ENCODE assay signal across 1 cellular context in the genomic region with DNA sequence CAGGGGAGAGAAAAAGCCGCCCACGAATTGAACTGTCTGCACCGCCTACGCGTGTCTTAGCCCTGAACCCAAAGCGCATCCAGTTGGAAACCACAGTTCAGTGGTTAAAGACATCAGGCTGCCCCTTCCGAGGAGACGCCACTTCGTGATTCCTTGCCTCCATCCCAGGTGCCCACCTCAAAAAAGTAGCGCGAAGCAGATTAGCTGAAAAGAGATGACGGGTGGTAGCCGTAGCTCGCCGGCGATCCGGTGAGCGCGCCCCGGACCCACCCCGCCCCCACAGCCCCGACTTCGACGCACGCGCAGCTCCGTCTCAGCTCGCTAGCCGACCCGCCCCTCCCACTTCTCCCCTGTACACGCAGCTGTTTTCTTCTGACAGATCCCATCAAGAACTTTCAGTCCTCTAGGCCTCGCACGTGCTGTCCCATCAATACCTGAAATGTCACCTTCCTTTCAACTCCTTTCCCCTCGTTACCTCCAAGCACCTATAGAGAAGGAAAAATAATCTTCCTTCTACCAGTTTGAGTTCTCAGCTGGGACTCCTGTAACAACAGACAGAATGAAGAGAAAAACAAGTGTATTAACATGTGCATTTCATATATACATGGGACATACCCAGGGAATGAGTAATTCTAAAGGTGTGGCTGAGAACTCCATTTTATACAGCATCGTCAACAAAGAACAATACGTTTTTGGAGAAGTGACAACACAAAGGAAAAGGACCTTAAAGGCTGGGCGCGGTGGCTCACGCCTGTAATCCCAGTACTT.
A peak's percentile ranks its signal among the peaks of the same experiment; 100 is the strongest.
TF ChIP-seq lines count a peak whose summit lies in the region.

No MANE protein-coding gene starts in this region.

TF ChIP-seq in GM12878, 131 proteins besides CTCF, POLR2A, EP300 and RAD21 (continues in another document):
- TF ChIP-seq ZSCAN29 (IDR thresholded peaks at IDR 0.05) (no peak), STAT3 (IDR thresholded peaks at IDR 0.05; ENCODE audit: low read depth, low read length) (no peak), ZNF274 (IDR thresholded peaks at IDR 0.05; ENCODE audit: insufficient read depth, insufficient read length) (no peak), HCFC1 (IDR thresholded peaks at IDR 0.05; ENCODE audit: low read length) (no peak), DPF2 (IDR thresholded peaks at IDR 0.05) (peak; percentile 56; the same call in 1 of the 2 replicates), SKIL (IDR thresholded peaks at IDR 0.05; ENCODE audit: low read depth, poor library complexity, severe bottlenecking) (no peak), MEF2B (IDR thresholded peaks at IDR 0.05; ENCODE audit: partially characterized antibody, poor library complexity, severe bottlenecking) (no peak), YY1 (IDR thresholded peaks at IDR 0.05; ENCODE audit: low read depth, low read length) (peak; percentile 12; the same call in 1 of the 2 replicates), SMAD1 (IDR thresholded peaks at IDR 0.05; ENCODE audit: low read depth, partially characterized antibody) (no peak), USF2 (IDR thresholded peaks at IDR 0.05; ENCODE audit: borderline replicate concordance, low read depth, low read length) (no peak), ATF2 (IDR thresholded peaks at IDR 0.05; ENCODE audit: low read length) (no peak), MTA2 (IDR thresholded peaks at IDR 0.05; ENCODE audit: low read depth) (peak; percentile 53; the same call in 1 of the 2 replicates), SIN3A (IDR thresholded peaks at IDR 0.05; ENCODE audit: low read depth, low read length) (peak; percentile 75), ZNF622 (IDR thresholded peaks at IDR 0.05) (no peak), ZBTB33 (IDR thresholded peaks at IDR 0.05) (0 out of 2 replicates have a peak, but pooled peaks have one; percentile 66), NFIC (IDR thresholded peaks at IDR 0.05; ENCODE audit: low read depth, low read length) (no peak; the same call in 1 of the 2 replicates), CEBPB (IDR thresholded peaks at IDR 0.05; ENCODE audit: borderline replicate concordance in 1 of 2, low read depth in 2 of 2, low read length in 2 of 2) (no peak), SREBF1 (IDR thresholded peaks at IDR 0.05; ENCODE audit: low read length) (no peak), HDGF (IDR thresholded peaks at IDR 0.05) (0 out of 2 replicates have a peak, but pooled peaks have one; percentile 37), RELA (IDR thresholded peaks at IDR 0.05; ENCODE audit: borderline replicate concordance, partially characterized antibody) (no peak), CHD2 (IDR thresholded peaks at IDR 0.05; ENCODE audit: borderline replicate concordance, low read depth, low read length) (peak; percentile 39; the same call in 1 of the 2 replicates), BHLHE40 (IDR thresholded peaks at IDR 0.05; ENCODE audit: borderline replicate concordance in 1 of 2, low read depth in 2 of 2, low read length in 1 of 2) (peak; percentile 94 to 96), ZNF384 (IDR thresholded peaks at IDR 0.05; ENCODE audit: borderline replicate concordance, low read depth, low read length) (no peak), RB1 (IDR thresholded peaks at IDR 0.05; ENCODE audit: borderline replicate concordance) (no peak), HDAC2 (IDR thresholded peaks at IDR 0.05) (no peak)
- TF ChIP-seq, protein P1, sequence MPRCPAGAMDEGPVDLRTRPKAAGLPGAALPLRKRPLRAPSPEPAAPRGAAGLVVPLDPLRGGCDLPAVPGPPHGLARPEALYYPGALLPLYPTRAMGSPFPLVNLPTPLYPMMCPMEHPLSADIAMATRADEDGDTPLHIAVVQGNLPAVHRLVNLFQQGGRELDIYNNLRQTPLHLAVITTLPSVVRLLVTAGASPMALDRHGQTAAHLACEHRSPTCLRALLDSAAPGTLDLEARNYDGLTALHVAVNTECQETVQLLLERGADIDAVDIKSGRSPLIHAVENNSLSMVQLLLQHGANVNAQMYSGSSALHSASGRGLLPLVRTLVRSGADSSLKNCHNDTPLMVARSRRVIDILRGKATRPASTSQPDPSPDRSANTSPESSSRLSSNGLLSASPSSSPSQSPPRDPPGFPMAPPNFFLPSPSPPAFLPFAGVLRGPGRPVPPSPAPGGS (IDR thresholded peaks at IDR 0.05; ENCODE audit: borderline replicate concordance, insufficient read depth, low read depth, low read length, poor library complexity, severe bottlenecking) = no peak
- TF ChIP-seq, protein P2, sequence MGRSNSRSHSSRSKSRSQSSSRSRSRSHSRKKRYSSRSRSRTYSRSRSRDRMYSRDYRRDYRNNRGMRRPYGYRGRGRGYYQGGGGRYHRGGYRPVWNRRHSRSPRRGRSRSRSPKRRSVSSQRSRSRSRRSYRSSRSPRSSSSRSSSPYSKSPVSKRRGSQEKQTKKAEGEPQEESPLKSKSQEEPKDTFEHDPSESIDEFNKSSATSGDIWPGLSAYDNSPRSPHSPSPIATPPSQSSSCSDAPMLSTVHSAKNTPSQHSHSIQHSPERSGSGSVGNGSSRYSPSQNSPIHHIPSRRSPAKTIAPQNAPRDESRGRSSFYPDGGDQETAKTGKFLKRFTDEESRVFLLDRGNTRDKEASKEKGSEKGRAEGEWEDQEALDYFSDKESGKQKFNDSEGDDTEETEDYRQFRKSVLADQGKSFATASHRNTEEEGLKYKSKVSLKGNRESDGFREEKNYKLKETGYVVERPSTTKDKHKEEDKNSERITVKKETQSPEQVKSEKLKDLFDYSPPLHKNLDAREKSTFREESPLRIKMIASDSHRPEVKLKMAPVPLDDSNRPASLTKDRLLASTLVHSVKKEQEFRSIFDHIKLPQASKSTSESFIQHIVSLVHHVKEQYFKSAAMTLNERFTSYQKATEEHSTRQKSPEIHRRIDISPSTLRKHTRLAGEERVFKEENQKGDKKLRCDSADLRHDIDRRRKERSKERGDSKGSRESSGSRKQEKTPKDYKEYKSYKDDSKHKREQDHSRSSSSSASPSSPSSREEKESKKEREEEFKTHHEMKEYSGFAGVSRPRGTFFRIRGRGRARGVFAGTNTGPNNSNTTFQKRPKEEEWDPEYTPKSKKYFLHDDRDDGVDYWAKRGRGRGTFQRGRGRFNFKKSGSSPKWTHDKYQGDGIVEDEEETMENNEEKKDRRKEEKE (IDR thresholded peaks at IDR 0.05) = no peak
- TF ChIP-seq, protein P3, sequence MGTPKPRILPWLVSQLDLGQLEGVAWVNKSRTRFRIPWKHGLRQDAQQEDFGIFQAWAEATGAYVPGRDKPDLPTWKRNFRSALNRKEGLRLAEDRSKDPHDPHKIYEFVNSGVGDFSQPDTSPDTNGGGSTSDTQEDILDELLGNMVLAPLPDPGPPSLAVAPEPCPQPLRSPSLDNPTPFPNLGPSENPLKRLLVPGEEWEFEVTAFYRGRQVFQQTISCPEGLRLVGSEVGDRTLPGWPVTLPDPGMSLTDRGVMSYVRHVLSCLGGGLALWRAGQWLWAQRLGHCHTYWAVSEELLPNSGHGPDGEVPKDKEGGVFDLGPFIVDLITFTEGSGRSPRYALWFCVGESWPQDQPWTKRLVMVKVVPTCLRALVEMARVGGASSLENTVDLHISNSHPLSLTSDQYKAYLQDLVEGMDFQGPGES (IDR thresholded peaks at IDR 0.05) = no peak
- TF ChIP-seq, protein P4, sequence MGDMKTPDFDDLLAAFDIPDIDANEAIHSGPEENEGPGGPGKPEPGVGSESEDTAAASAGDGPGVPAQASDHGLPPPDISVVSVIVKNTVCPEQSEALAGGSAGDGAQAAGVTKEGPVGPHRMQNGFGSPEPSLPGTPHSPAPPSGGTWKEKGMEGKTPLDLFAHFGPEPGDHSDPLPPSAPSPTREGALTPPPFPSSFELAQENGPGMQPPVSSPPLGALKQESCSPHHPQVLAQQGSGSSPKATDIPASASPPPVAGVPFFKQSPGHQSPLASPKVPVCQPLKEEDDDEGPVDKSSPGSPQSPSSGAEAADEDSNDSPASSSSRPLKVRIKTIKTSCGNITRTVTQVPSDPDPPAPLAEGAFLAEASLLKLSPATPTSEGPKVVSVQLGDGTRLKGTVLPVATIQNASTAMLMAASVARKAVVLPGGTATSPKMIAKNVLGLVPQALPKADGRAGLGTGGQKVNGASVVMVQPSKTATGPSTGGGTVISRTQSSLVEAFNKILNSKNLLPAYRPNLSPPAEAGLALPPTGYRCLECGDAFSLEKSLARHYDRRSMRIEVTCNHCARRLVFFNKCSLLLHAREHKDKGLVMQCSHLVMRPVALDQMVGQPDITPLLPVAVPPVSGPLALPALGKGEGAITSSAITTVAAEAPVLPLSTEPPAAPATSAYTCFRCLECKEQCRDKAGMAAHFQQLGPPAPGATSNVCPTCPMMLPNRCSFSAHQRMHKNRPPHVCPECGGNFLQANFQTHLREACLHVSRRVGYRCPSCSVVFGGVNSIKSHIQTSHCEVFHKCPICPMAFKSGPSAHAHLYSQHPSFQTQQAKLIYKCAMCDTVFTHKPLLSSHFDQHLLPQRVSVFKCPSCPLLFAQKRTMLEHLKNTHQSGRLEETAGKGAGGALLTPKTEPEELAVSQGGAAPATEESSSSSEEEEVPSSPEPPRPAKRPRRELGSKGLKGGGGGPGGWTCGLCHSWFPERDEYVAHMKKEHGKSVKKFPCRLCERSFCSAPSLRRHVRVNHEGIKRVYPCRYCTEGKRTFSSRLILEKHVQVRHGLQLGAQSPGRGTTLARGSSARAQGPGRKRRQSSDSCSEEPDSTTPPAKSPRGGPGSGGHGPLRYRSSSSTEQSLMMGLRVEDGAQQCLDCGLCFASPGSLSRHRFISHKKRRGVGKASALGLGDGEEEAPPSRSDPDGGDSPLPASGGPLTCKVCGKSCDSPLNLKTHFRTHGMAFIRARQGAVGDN (IDR thresholded peaks at IDR 0.05) = peak; percentile 81
- TF ChIP-seq, protein P5, sequence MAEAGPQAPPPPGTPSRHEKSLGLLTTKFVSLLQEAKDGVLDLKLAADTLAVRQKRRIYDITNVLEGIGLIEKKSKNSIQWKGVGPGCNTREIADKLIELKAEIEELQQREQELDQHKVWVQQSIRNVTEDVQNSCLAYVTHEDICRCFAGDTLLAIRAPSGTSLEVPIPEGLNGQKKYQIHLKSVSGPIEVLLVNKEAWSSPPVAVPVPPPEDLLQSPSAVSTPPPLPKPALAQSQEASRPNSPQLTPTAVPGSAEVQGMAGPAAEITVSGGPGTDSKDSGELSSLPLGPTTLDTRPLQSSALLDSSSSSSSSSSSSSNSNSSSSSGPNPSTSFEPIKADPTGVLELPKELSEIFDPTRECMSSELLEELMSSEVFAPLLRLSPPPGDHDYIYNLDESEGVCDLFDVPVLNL (IDR thresholded peaks at IDR 0.05; ENCODE audit: low read depth, low read length) = no peak
